In genomic region chr6:134174790-134175531, GRCh38 we compare ENCODE assay signal across 1 cellular context.
TF ChIP-seq lines count a peak whose summit lies in the region.

No MANE protein-coding gene starts in this region.

TF ChIP-seq in WTC11, 78 proteins besides CTCF, POLR2A, EP300 and RAD21 (continued from another document):
- TF ChIP-seq STAT6 (CRISPR knock-in tag; conservative IDR thresholded peaks at IDR 0.05; ENCODE audit: low read depth) (no peak), TCF7 (CRISPR knock-in tag; IDR thresholded peaks at IDR 0.05; ENCODE audit: low read depth) (no peak), USF1 (CRISPR knock-in tag; IDR thresholded peaks at IDR 0.05) (no peak), E2F5 (CRISPR knock-in tag; IDR thresholded peaks at IDR 0.05) (peak; percentile 78; the same call in 1 of the 2 replicates), ZNF138 (CRISPR knock-in tag; conservative IDR thresholded peaks at IDR 0.05) (no peak), ZNF532 (CRISPR knock-in tag; IDR thresholded peaks at IDR 0.05; ENCODE audit: borderline replicate concordance) (no peak), AR (CRISPR knock-in tag; IDR thresholded peaks at IDR 0.05) (no peak), NR3C1 (CRISPR knock-in tag; conservative IDR thresholded peaks at IDR 0.05; ENCODE audit: low read depth) (no peak), ZBTB21 (CRISPR knock-in tag; IDR thresholded peaks at IDR 0.05; ENCODE audit: borderline replicate concordance) (no peak), ARID4B (CRISPR knock-in tag; IDR thresholded peaks at IDR 0.05; ENCODE audit: borderline replicate concordance) (peak; percentile 33; the same call in 1 of the 2 replicates), TEAD4 (CRISPR knock-in tag; IDR thresholded peaks at IDR 0.05) (no peak), PRDM15 (CRISPR knock-in tag; IDR thresholded peaks at IDR 0.05) (no peak), JAZF1 (CRISPR knock-in tag; IDR thresholded peaks at IDR 0.05) (no peak), ZNF121 (CRISPR knock-in tag; IDR thresholded peaks at IDR 0.05) (no peak), E2F4 (CRISPR knock-in tag; IDR thresholded peaks at IDR 0.05; ENCODE audit: borderline replicate concordance, low read depth) (no peak), ELF4 (CRISPR knock-in tag; IDR thresholded peaks at IDR 0.05; ENCODE audit: low read depth) (no peak), GTF2I (CRISPR knock-in tag; conservative IDR thresholded peaks at IDR 0.05) (no peak), MLX (CRISPR knock-in tag; IDR thresholded peaks at IDR 0.05) (0 out of 2 replicates have a peak, but pooled peaks have one; percentile 18), ETV6 (CRISPR knock-in tag; IDR thresholded peaks at IDR 0.05) (peak; percentile 50; the same call in 1 of the 2 replicates)
